Comparison of ENCODE assay signal across 16 cellular contexts in the genomic region with DNA sequence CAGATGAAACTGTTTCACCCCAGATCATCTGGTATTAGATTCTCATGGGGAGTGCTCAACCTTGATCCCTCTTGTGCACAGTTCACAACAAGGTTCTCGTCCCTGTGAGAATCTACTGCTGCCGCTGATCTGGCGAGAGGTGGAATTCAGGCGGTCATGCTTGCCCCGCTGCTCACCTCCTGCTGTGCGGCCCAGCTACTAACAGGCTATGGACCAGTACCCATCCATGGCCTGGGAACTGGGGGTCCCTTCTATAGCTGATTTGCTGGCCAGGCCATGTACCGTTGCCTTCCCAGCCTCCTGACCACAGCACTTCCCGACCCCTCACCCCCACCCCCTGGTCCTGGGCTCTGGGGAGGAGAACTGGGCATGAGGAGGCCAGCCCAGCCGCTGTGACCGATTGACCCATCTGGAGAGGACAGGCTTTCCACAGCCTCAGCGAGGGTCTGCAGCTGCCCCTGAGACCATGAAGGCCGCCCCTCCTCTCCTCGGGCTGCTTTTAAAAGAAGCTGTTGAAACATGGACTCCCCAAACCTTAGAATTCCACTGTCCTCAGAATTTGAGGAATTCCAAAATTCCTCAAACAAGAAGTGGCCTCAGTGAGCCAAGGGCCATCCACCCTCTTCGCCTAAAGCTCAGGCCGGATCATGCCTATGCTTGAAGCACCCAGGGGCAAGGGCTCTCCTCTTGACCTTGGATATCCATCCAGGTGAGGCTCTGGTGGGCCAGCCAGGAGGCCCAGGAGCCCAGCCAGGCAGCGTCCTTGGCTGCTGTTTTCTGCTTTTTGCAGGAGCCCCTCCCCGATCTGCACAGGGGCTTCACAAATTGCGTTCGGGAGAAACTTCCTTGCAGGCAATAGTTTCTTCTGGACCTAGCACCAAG.
DNase-seq lines count a peak whose midpoint lies in the region; ATAC-seq and TF ChIP-seq lines count a peak whose summit lies in the region.
"Had no signal": no experiment of that assay in that cellular context is flagged by ENCODE, and none has a peak within 500 bp of the region (broad histone marks: within the 10 kb centered on the region; RNA-seq: fewer than 3 reads in every experiment).

No MANE protein-coding gene starts in this region.

- TF ChIP-seq CTCF in HFF-Myc (IDR thresholded peaks at IDR 0.05; ENCODE audit: low read depth, low read length, missing control alignments): no peak

- peaks cover 30% of the 10 kb centered on the region for H3K79me2 ChIP-seq in ACC112 (ENCODE audit: control insufficient read depth, insufficient read depth, low read length, unreplicated experiment)

- no peaks in the 10 kb centered on the region for H3K36me3 ChIP-seq in ACC112 (ENCODE audit: insufficient read depth, low read length)
- H3K36me3 ChIP-seq in mucosa of stomach (ENCODE audit: control insufficient read depth, insufficient read depth, low read length): no peaks in the 10 kb centered on the region
- H3K36me3 ChIP-seq: BE2C, stomach had no signal

- H3K4me1 Mint-ChIP-seq in central memory CD8-positive, alpha-beta T cell: peaks cover 20% of the 10 kb centered on the region

- H3K27me3 Mint-ChIP-seq in central memory CD8-positive, alpha-beta T cell: peaks cover 18% of the 10 kb centered on the region

- H3K4me3 Mint-ChIP-seq in central memory CD8-positive, alpha-beta T cell: no peak overlapping the region
- H3K4me3 Mint-ChIP-seq: activated CD4-positive, alpha-beta T cell treated with anti-CD3 and anti-CD28 coated beads, Interleukin-2, amount 10 ng/mL, durations not matched to agents 7 days and 5 days had no signal

- no peaks in the 10 kb centered on the region for H3K9me3 ChIP-seq in mucosa of stomach (ENCODE audit: control insufficient read depth, low read length)
- H3K9me3 ChIP-seq: BE2C, stomach had no signal

- H3K36me3 Mint-ChIP-seq in central memory CD8-positive, alpha-beta T cell (ENCODE audit: insufficient read depth): peaks cover 10% of the 10 kb centered on the region

- H2AFZ ChIP-seq in ACC112 (ENCODE audit: low read length, unreplicated experiment): no peak overlapping the region

- H3K27ac Mint-ChIP-seq in central memory CD8-positive, alpha-beta T cell (ENCODE audit: low read depth): peak overlapping the region; percentile 44
- H3K27ac Mint-ChIP-seq: activated CD4-positive, alpha-beta T cell treated with anti-CD3 and anti-CD28 coated beads, Interleukin-2, amount 10 ng/mL, durations not matched to agents 7 days and 5 days; activated T-cell treated with anti-CD3 and anti-CD28 coated beads, Interleukin-2, amount 50 U/mL, for 24 hours; dendritic cell treated with granulocyte-macrophage colony-stimulating factor and Interleukin-4, amounts not matched to agents 40 ng/mL and 50 ng/mL, for 4 days had no signal

- H3K4me3 ChIP-seq in ACC112 (ENCODE audit: low read depth, low read length) (peak overlapping the region; percentile 99), HFF-Myc (replicated peaks; ENCODE audit: low read depth, low read length) (peak overlapping the region; percentile 83), mucosa of stomach (ENCODE audit: low read length) (peak overlapping the region; percentile 60)

- DNase-seq in HFF-Myc (ENCODE audit: extremely low read depth, low read depth) (no peak), T-helper 9 cell (no peak), NCI-H2196 treated with DMSO at 0.1 percent for 48 hours (lab: John Stamatoyannopoulos, UW; ENCODE audit: unreplicated experiment) (no peak)
- DNase-seq in central memory CD8-positive, alpha-beta T cell (ENCODE audit: low spot score in 2 of 2): no peak
- no peak for DNase-seq in stimulated activated CD4-positive, alpha-beta T cell treated with anti-CD3 and anti-CD28 coated beads, Interleukin-2, amount 100 ng/mL, for 48 hours
- DNase-seq: activated CD4-positive, alpha-beta T cell treated with anti-CD3 and anti-CD28 coated beads, Interleukin-2, amount 10 ng/mL, durations not matched to agents 7 days and 5 days; activated T-cell treated with anti-CD3 and anti-CD28 coated beads, Interleukin-2, amount 50 U/mL, for 24 hours; BE2C; DND-41; NCI-H2029; SHP77 treated with DMSO at 0.1 percent for 48 hours; stomach had no signal

- no peak for ATAC-seq in central memory CD8-positive, alpha-beta T cell (replicated peaks; ENCODE audit: extremely low read depth, poor library complexity, severe bottlenecking)
- ATAC-seq in HG03196 (IDR thresholded peaks at IDR 0.05; ENCODE audit: unreplicated experiment): no peak

- H3K4me1 ChIP-seq in ACC112 (ENCODE audit: control insufficient read depth, insufficient read depth, low read length, unreplicated experiment) (peaks cover 12% of the 10 kb centered on the region), mucosa of stomach (ENCODE audit: control insufficient read depth, insufficient read depth, low read length) (peaks cover 41% of the 10 kb centered on the region)

- no peaks in the 10 kb centered on the region for H3K27me3 ChIP-seq in ACC112 (ENCODE audit: insufficient read depth, low read length)
- no peaks in the 10 kb centered on the region for H3K27me3 ChIP-seq in mucosa of stomach (ENCODE audit: control insufficient read depth, insufficient read depth, low read length)

- H3K27ac ChIP-seq in ACC112 (ENCODE audit: low read depth, low read length): no peak overlapping the region

- no peak overlapping the region for H3K9ac ChIP-seq in mucosa of stomach (ENCODE audit: low read length)

- H3K9me3 Mint-ChIP-seq in central memory CD8-positive, alpha-beta T cell: no peaks in the 10 kb centered on the region
- H3K9me3 Mint-ChIP-seq: activated T-cell treated with anti-CD3 and anti-CD28 coated beads, Interleukin-2, amount 50 U/mL, for 24 hours; dendritic cell treated with granulocyte-macrophage colony-stimulating factor and Interleukin-4, amounts not matched to agents 40 ng/mL and 50 ng/mL, for 4 days had no signal
